ENCODE assay signal across 29 cellular contexts in the genomic region with DNA sequence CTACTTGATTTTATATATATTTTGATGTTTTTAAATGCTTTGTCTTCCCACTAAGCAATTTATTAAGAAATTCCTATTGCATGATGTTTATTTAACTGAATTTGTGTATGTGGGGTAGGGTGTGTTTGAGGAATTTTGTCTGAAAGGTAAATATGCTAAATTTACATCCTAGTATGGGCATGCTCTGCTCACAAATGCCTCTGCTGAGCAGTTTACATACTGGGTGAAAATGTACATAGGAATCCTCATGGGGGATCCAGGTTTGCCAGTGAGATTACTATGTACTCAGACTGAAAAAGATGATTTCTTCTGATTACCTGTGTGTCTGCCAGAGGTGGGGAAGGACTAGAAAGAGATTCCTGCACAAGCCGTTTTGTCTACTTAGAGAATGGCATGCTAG.
"Had no signal": no experiment of that assay in that cellular context is flagged by ENCODE, and none has a peak within 500 bp of the region (broad histone marks: within the 10 kb centered on the region; RNA-seq: fewer than 3 reads in every experiment).

No MANE protein-coding gene starts in this region.

- H3K4me1 Mint-ChIP-seq: activated CD4-positive, alpha-beta T cell treated with anti-CD3 and anti-CD28 coated beads for 36 hours; activated CD4-positive, alpha-beta T cell treated with anti-CD3 and anti-CD28 coated beads, Interleukin-2, amount 10 ng/mL, durations not matched to agents 24 days and 14 days; activated CD8-positive, alpha-beta memory T cell treated with anti-CD3 and anti-CD28 coated beads, Interleukin-2, amount 10 ng/mL, durations not matched to agents 7 days and 5 days; activated naive CD4-positive, alpha-beta T cell treated with anti-CD3 and anti-CD28 coated beads, Interleukin-2, amount 10 ng/mL, durations not matched to agents 7 days and 5 days; activated naive CD8-positive, alpha-beta T cell treated with anti-CD3 and anti-CD28 coated beads, Interleukin-2, amount 10 ng/mL, durations not matched to agents 7 days and 5 days had no signal

- H3K36me3 Mint-ChIP-seq: activated CD8-positive, alpha-beta memory T cell treated with anti-CD3 and anti-CD28 coated beads, Interleukin-2, amount 10 ng/mL, durations not matched to agents 7 days and 5 days; activated naive CD4-positive, alpha-beta T cell treated with anti-CD3 and anti-CD28 coated beads, Interleukin-2, amount 10 ng/mL, durations not matched to agents 7 days and 5 days; activated naive CD8-positive, alpha-beta T cell treated with anti-CD3 and anti-CD28 coated beads, Interleukin-2, amount 10 ng/mL, durations not matched to agents 7 days and 5 days had no signal

- H3K4me3 ChIP-seq: ascending aorta, breast epithelium, cardiac muscle cell, colonic mucosa, esophagus squamous epithelium, gastroesophageal sphincter had no signal

- H3K9me3 Mint-ChIP-seq: activated CD4-positive, alpha-beta memory T cell treated with anti-CD3 and anti-CD28 coated beads for 36 hours; activated CD4-positive, alpha-beta T cell treated with anti-CD3 and anti-CD28 coated beads, Interleukin-2, amount 10 ng/mL, durations not matched to agents 24 days and 14 days; activated naive CD4-positive, alpha-beta T cell treated with anti-CD3 and anti-CD28 coated beads, Interleukin-2, amount 10 ng/mL, durations not matched to agents 7 days and 5 days; activated naive CD4-positive, alpha-beta T cell treated with anti-CD3 and anti-CD28 coated beads, Interleukin-2, amount 50 U/mL, for 72 hours; activated T-cell treated with anti-CD3 and anti-CD28 coated beads, Interleukin-2, amount 50 U/mL, for 72 hours; brain had no signal

- H3K27ac Mint-ChIP-seq: activated CD4-positive, alpha-beta memory T cell treated with anti-CD3 and anti-CD28 coated beads for 36 hours; activated CD4-positive, alpha-beta T cell treated with anti-CD3 and anti-CD28 coated beads for 36 hours; activated CD4-positive, alpha-beta T cell treated with anti-CD3 and anti-CD28 coated beads, Interleukin-2, amount 10 ng/mL, durations not matched to agents 24 days and 14 days; activated CD8-positive, alpha-beta memory T cell treated with anti-CD3 and anti-CD28 coated beads, Interleukin-2, amount 10 ng/mL, durations not matched to agents 7 days and 5 days; activated CD8-positive, alpha-beta T cell treated with anti-CD3 and anti-CD28 coated beads, Interleukin-2, amount 10 ng/mL, durations not matched to agents 7 days and 5 days; activated naive CD4-positive, alpha-beta T cell treated with anti-CD3 and anti-CD28 coated beads, Interleukin-2, amount 10 ng/mL, durations not matched to agents 7 days and 5 days; activated naive CD4-positive, alpha-beta T cell treated with anti-CD3 and anti-CD28 coated beads, Interleukin-2, amount 50 U/mL, for 72 hours; activated naive CD8-positive, alpha-beta T cell treated with anti-CD3 and anti-CD28 coated beads, Interleukin-2, amount 10 ng/mL, durations not matched to agents 7 days and 5 days; activated T-cell treated with anti-CD3 and anti-CD28 coated beads, Interleukin-2, amount 50 U/mL, for 72 hours had no signal

- H3K4me3 Mint-ChIP-seq: activated CD4-positive, alpha-beta memory T cell treated with anti-CD3 and anti-CD28 coated beads for 36 hours; activated CD4-positive, alpha-beta T cell treated with anti-CD3 and anti-CD28 coated beads for 36 hours; activated CD4-positive, alpha-beta T cell treated with anti-CD3 and anti-CD28 coated beads, Interleukin-2, amount 10 ng/mL, durations not matched to agents 24 days and 14 days; activated CD8-positive, alpha-beta memory T cell treated with anti-CD3 and anti-CD28 coated beads, Interleukin-2, amount 10 ng/mL, durations not matched to agents 7 days and 5 days; activated CD8-positive, alpha-beta T cell treated with anti-CD3 and anti-CD28 coated beads, Interleukin-2, amount 10 ng/mL, durations not matched to agents 7 days and 5 days; activated naive CD4-positive, alpha-beta T cell treated with anti-CD3 and anti-CD28 coated beads, Interleukin-2, amount 10 ng/mL, durations not matched to agents 7 days and 5 days; activated naive CD8-positive, alpha-beta T cell treated with anti-CD3 and anti-CD28 coated beads, Interleukin-2, amount 10 ng/mL, durations not matched to agents 7 days and 5 days; activated T-cell treated with anti-CD3 and anti-CD28 coated beads, Interleukin-2, amount 50 U/mL, for 72 hours; brain had no signal

- H3K27ac ChIP-seq: ascending aorta, breast epithelium, cardiac muscle cell, colonic mucosa, epithelial cell of prostate, esophagus squamous epithelium had no signal

- ATAC-seq: activated CD4-positive, alpha-beta T cell treated with anti-CD3 and anti-CD28 coated beads for 36 hours; activated CD8-positive, alpha-beta memory T cell treated with anti-CD3 and anti-CD28 coated beads, Interleukin-2, amount 10 ng/mL, durations not matched to agents 7 days and 5 days; activated CD8-positive, alpha-beta T cell treated with anti-CD3 and anti-CD28 coated beads, Interleukin-2, amount 10 ng/mL, durations not matched to agents 7 days and 5 days; activated naive CD4-positive, alpha-beta T cell treated with anti-CD3 and anti-CD28 coated beads, Interleukin-2, amount 50 U/mL, for 72 hours; activated T-cell treated with anti-CD3 and anti-CD28 coated beads, Interleukin-2, amount 50 U/mL, for 72 hours; gastroesophageal sphincter had no signal

- H3K27me3 Mint-ChIP-seq: activated CD4-positive, alpha-beta memory T cell treated with anti-CD3 and anti-CD28 coated beads for 36 hours; activated CD4-positive, alpha-beta T cell treated with anti-CD3 and anti-CD28 coated beads for 36 hours; activated CD4-positive, alpha-beta T cell treated with anti-CD3 and anti-CD28 coated beads, Interleukin-2, amount 10 ng/mL, durations not matched to agents 24 days and 14 days; activated CD8-positive, alpha-beta memory T cell treated with anti-CD3 and anti-CD28 coated beads, Interleukin-2, amount 10 ng/mL, durations not matched to agents 7 days and 5 days; activated naive CD4-positive, alpha-beta T cell treated with anti-CD3 and anti-CD28 coated beads, Interleukin-2, amount 10 ng/mL, durations not matched to agents 7 days and 5 days; activated naive CD8-positive, alpha-beta T cell treated with anti-CD3 and anti-CD28 coated beads, Interleukin-2, amount 10 ng/mL, durations not matched to agents 7 days and 5 days; brain had no signal

- H3K27me3 ChIP-seq: ascending aorta, breast epithelium, cardiac muscle cell, colonic mucosa, esophagus squamous epithelium, gastroesophageal sphincter had no signal

- DNase-seq: activated CD4-positive, alpha-beta memory T cell treated with anti-CD3 and anti-CD28 coated beads for 36 hours; activated CD4-positive, alpha-beta T cell treated with anti-CD3 and anti-CD28 coated beads for 36 hours; activated CD4-positive, alpha-beta T cell treated with anti-CD3 and anti-CD28 coated beads, Interleukin-2, amount 10 ng/mL, durations not matched to agents 24 days and 14 days; activated CD4-positive, CD25-positive, alpha-beta regulatory T cell; activated CD4-positive, CD25-positive, alpha-beta regulatory T cell treated with anti-CD3 and anti-CD28 coated beads, Interleukin-2, amount 50 U/mL, for 72 hours; activated CD8-positive, alpha-beta memory T cell treated with anti-CD3 and anti-CD28 coated beads, Interleukin-2, amount 10 ng/mL, durations not matched to agents 7 days and 5 days; activated CD8-positive, alpha-beta memory T cell treated with anti-CD3 and anti-CD28 coated beads, Interleukin-2, amount 50 U/mL, for 4 hours; activated CD8-positive, alpha-beta T cell treated with anti-CD3 and anti-CD28 coated beads, Interleukin-2, amount 10 ng/mL, durations not matched to agents 7 days and 5 days; activated gamma-delta T cell; activated naive CD4-positive, alpha-beta T cell; activated naive CD4-positive, alpha-beta T cell treated with anti-CD3 and anti-CD28 coated beads, Interleukin-2, amount 10 ng/mL, durations not matched to agents 7 days and 5 days; activated naive CD8-positive, alpha-beta T cell treated with anti-CD3 and anti-CD28 coated beads, Interleukin-2, amount 10 ng/mL, durations not matched to agents 7 days and 5 days; activated T-cell treated with anti-CD3 and anti-CD28 coated beads, Interleukin-2, amount 50 U/mL, for 1 hour; activated T-cell treated with anti-CD3 and anti-CD28 coated beads, Interleukin-2, amount 50 U/mL, for 72 hours; central memory CD4-positive, alpha-beta T cell; cerebellar nuclear complex; colonic mucosa; effector CD8-positive, alpha-beta T cell; esophagus squamous epithelium; foreskin melanocyte; head of caudate nucleus; T-helper 2 cell had no signal

- H3K9me3 ChIP-seq: ascending aorta, breast epithelium, colonic mucosa, esophagus squamous epithelium, gastroesophageal sphincter had no signal

- H3K4me1 ChIP-seq: ascending aorta, colonic mucosa, esophagus squamous epithelium had no signal

- H3K36me3 ChIP-seq: ascending aorta, cardiac muscle cell, colonic mucosa had no signal
